ENCODE assay signal across 1 cellular context in the genomic region with DNA sequence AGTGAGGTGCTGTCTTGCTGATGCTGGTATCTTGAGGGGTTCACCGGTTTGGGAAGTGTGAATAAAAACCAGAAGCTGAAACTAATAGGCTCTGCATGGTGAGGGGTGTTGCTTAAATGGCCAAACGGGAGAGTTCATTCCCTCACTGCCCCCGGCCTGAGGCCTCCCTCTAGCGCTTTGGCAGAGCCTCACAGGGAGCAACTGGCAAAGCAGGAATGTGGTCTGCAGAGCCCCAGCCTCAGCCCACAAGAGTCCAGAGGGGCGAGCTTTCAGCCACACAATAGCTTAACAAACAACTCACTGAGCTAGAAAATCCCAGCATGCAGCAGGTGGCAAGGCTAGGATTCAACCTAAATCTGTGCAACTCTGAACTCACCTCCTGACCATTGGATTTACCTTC.
TF ChIP-seq lines count a peak whose summit lies in the region.

No MANE protein-coding gene starts in this region.

TF ChIP-seq in GM23338, 12 proteins besides CTCF, POLR2A, EP300 and RAD21 (continued from another document):
- TF ChIP-seq, protein P1, sequence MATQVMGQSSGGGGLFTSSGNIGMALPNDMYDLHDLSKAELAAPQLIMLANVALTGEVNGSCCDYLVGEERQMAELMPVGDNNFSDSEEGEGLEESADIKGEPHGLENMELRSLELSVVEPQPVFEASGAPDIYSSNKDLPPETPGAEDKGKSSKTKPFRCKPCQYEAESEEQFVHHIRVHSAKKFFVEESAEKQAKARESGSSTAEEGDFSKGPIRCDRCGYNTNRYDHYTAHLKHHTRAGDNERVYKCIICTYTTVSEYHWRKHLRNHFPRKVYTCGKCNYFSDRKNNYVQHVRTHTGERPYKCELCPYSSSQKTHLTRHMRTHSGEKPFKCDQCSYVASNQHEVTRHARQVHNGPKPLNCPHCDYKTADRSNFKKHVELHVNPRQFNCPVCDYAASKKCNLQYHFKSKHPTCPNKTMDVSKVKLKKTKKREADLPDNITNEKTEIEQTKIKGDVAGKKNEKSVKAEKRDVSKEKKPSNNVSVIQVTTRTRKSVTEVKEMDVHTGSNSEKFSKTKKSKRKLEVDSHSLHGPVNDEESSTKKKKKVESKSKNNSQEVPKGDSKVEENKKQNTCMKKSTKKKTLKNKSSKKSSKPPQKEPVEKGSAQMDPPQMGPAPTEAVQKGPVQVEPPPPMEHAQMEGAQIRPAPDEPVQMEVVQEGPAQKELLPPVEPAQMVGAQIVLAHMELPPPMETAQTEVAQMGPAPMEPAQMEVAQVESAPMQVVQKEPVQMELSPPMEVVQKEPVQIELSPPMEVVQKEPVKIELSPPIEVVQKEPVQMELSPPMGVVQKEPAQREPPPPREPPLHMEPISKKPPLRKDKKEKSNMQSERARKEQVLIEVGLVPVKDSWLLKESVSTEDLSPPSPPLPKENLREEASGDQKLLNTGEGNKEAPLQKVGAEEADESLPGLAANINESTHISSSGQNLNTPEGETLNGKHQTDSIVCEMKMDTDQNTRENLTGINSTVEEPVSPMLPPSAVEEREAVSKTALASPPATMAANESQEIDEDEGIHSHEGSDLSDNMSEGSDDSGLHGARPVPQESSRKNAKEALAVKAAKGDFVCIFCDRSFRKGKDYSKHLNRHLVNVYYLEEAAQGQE (IDR thresholded peaks at IDR 0.05; ENCODE audit: unreplicated experiment): no peak
- no peak for TF ChIP-seq JUNB (IDR thresholded peaks at IDR 0.05; ENCODE audit: unreplicated experiment)
- TF ChIP-seq, protein P2, sequence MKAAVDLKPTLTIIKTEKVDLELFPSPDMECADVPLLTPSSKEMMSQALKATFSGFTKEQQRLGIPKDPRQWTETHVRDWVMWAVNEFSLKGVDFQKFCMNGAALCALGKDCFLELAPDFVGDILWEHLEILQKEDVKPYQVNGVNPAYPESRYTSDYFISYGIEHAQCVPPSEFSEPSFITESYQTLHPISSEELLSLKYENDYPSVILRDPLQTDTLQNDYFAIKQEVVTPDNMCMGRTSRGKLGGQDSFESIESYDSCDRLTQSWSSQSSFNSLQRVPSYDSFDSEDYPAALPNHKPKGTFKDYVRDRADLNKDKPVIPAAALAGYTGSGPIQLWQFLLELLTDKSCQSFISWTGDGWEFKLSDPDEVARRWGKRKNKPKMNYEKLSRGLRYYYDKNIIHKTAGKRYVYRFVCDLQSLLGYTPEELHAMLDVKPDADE (IDR thresholded peaks at IDR 0.05): no peak
- no peak for TF ChIP-seq NANOG (IDR thresholded peaks at IDR 0.05; ENCODE audit: borderline replicate concordance)
- no peak for TF ChIP-seq CREB1 (CRISPR knock-in tag; IDR thresholded peaks at IDR 0.05; ENCODE audit: low read depth)
TF ChIP-seq in GM23338: peak in this region for 0.
